ENCODE assay signal across 8 cellular contexts in genomic region chr5:71778678-71779276, GRCh38. TPM values are rescaled to one million over a fixed set of nuclear protein-coding genes. Genes with fewer than 3 reads are reported as not detected.
DNase-seq lines count a peak whose midpoint lies in the region; ATAC-seq and TF ChIP-seq lines count a peak whose summit lies in the region.

No MANE protein-coding gene starts in this region.

- H3K27me3 Mint-ChIP-seq in HFFc6 (ENCODE audit: insufficient read depth): peaks cover 6% of the 10 kb centered on the region; the same call in 1 of the 2 replicates

- TF ChIP-seq CTCF in HFFc6 (IDR thresholded peaks at IDR 0.05) (peak; percentile 78), RWPE2 (IDR thresholded peaks at IDR 0.05; ENCODE audit: poor library complexity, severe bottlenecking) (peak; percentile 86), left ventricle myocardium inferior (IDR thresholded peaks at IDR 0.05; ENCODE audit: borderline replicate concordance) (peak; percentile 84)

- no peaks in the 10 kb centered on the region for H3K36me3 ChIP-seq in RWPE2 (ENCODE audit: low read depth)
- no peaks in the 10 kb centered on the region for H3K36me3 ChIP-seq in left ventricle myocardium inferior

- no peaks in the 10 kb centered on the region for H3K9me3 Mint-ChIP-seq in HFFc6

- H3K4me1 ChIP-seq in RWPE2 (ENCODE audit: insufficient read depth, poor library complexity, severe bottlenecking) (no peaks in the 10 kb centered on the region), left ventricle myocardium inferior (peaks cover 4% of the 10 kb centered on the region)

- intact Hi-C loops in left ventricle myocardium inferior (cut with micrococcal nuclease): no loop called here

- no peak overlapping the region for H3K27ac Mint-ChIP-seq in HFFc6

- ATAC-seq in RWPE2 (ENCODE audit: low read depth) (peak; percentile 77), GM19463 (IDR thresholded peaks at IDR 0.05; ENCODE audit: unreplicated experiment) (no peak), HG03097 (IDR thresholded peaks at IDR 0.05; ENCODE audit: low FRiP score, unreplicated experiment) (no peak), HG02981 (IDR thresholded peaks at IDR 0.05; ENCODE audit: unreplicated experiment) (no peak), HG02642 (IDR thresholded peaks at IDR 0.05; ENCODE audit: poor library complexity, unreplicated experiment) (no peak)

- H3K27ac ChIP-seq in RWPE2 (ENCODE audit: poor library complexity, severe bottlenecking) (no peak overlapping the region), left ventricle myocardium inferior (replicated peaks) (no peak overlapping the region)

- H3K36me3 Mint-ChIP-seq in HFFc6 (ENCODE audit: low read depth): no peaks in the 10 kb centered on the region

- H3K4me3 Mint-ChIP-seq in HFFc6: no peak overlapping the region

- no peak overlapping the region for H3K4me3 ChIP-seq in RWPE2 (ENCODE audit: severe bottlenecking)
- no peak overlapping the region for H3K4me3 ChIP-seq in left ventricle myocardium inferior

- H3K27me3 ChIP-seq in RWPE2 (ENCODE audit: insufficient read depth, poor library complexity, severe bottlenecking): peaks cover 14% of the 10 kb centered on the region
- H3K27me3 ChIP-seq in left ventricle myocardium inferior (ENCODE audit: low read depth): no peaks in the 10 kb centered on the region

- H3K4me1 Mint-ChIP-seq in HFFc6 (ENCODE audit: low read depth): peaks cover 14% of the 10 kb centered on the region

- DNase-seq in COLO829 (ENCODE audit: low spot score) (peak; percentile 6), HFFc6 (peak; percentile 31), RWPE2 (ENCODE audit: low spot score) (no peak), left ventricle myocardium inferior (no peak)

- H3K9me3 ChIP-seq in RWPE2 (ENCODE audit: severe bottlenecking) (no peaks in the 10 kb centered on the region), left ventricle myocardium inferior (replicated peaks) (no peaks in the 10 kb centered on the region)

RNA-seq across cellular contexts. Expression of gene CARTPT, which starts 59.7 kb away (rescaled TPM):
- not detected for total RNA-seq in HFFc6 (2021; fragmentation: NEBNext Ultra II Directional; extraction: Animal tissue kit (Norgen Biotek cat#: 25700))
- total RNA-seq in left ventricle myocardium inferior: not detected

Comparison
In these comparisons a context has a peak if more than half of its experiments do, and no peak if none do; other contexts are left out.
1. DNase-seq: peak in COLO829 (single experiment) and HFFc6 (single experiment); none in RWPE2 (single experiment) and left ventricle myocardium inferior (single experiment).
2. Peak in every context shown above with its lines, with median percentiles within 50 percentile points of each other: CTCF ChIP-seq.